ENCODE assay signal across 11 cellular contexts in the genomic region with DNA sequence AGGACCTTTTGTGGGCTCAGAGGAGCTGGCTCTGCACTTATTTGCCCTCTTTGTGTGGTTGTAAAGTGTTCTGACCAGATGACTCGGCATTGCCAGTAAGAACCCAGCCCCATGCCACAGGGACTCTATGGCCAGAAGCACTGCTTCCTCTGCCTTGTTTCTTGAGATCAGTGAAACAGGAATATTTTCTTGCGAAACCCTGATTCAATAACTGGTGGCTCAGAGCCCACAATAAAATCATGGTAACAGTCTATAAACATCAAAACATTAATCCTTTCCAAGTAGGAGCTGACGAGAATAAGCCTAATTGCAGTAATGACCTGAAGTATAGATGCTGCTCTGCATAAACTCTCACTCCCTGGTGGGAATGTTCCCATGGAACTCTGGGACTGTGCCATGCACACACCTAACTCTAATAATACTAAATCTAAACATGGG.
A peak's percentile ranks its signal among the peaks of the same experiment; 100 is the strongest.
DNase-seq lines count a peak whose midpoint lies in the region; ATAC-seq and TF ChIP-seq lines count a peak whose summit lies in the region.
"Had no signal": no experiment of that assay in that cellular context is flagged by ENCODE, and none has a peak within 500 bp of the region (broad histone marks: within the 10 kb centered on the region; RNA-seq: fewer than 3 reads in every experiment).

No MANE protein-coding gene starts in this region.

- H3K9me3 Mint-ChIP-seq in brain (peaks cover 0 to 4% (median 0%) of the 10 kb centered on the region in 5 experiments), type B pancreatic cell (peaks cover 6% of the 10 kb centered on the region)

- no peak for TF ChIP-seq CTCF in brain (conservative IDR thresholded peaks at IDR 0.05)
- no peak for TF ChIP-seq CTCF in type B pancreatic cell (conservative IDR thresholded peaks at IDR 0.05)

- no peaks in the 10 kb centered on the region for H3K9me3 ChIP-seq in right cardiac atrium (ENCODE audit: control insufficient read depth, low read length)
- H3K9me3 ChIP-seq: adrenal gland, ovary had no signal

- no peaks in the 10 kb centered on the region for H3K36me3 Mint-ChIP-seq in brain
- no peaks in the 10 kb centered on the region for H3K36me3 Mint-ChIP-seq in type B pancreatic cell

- H3K27ac Mint-ChIP-seq in brain, result peak overlapping the region; percentile 25 to 86 (median 51)
- H3K27ac Mint-ChIP-seq in type B pancreatic cell, result peak overlapping the region; percentile 19

- H3K4me3 ChIP-seq in right cardiac atrium (ENCODE audit: low read length), result no peak overlapping the region
- H3K4me3 ChIP-seq: adrenal gland, ovary had no signal

- H3K27me3 Mint-ChIP-seq in brain (no peaks in the 10 kb centered on the region), type B pancreatic cell (no peaks in the 10 kb centered on the region)

- H3K4me1 Mint-ChIP-seq in brain, result peaks cover 50% of the 10 kb centered on the region
- H3K4me1 Mint-ChIP-seq in type B pancreatic cell (ENCODE audit: unreplicated experiment), result peaks cover 37% of the 10 kb centered on the region

- H3K27me3 ChIP-seq in right cardiac atrium (ENCODE audit: control insufficient read depth, insufficient read depth), result no peaks in the 10 kb centered on the region
- H3K27me3 ChIP-seq: adrenal gland, ovary had no signal

- H3K4me1 ChIP-seq in right cardiac atrium (ENCODE audit: control insufficient read depth, insufficient read depth, low read length), result peaks cover 1% of the 10 kb centered on the region
- H3K4me1 ChIP-seq: adrenal gland had no signal

- peak; percentile 89 to 91 for ATAC-seq in right cardiac atrium
- ATAC-seq in GM18870 (IDR thresholded peaks at IDR 0.05; ENCODE audit: unreplicated experiment), result no peak

- DNase-seq in NCI-H748 (lab: John Stamatoyannopoulos, UW; ENCODE audit: unreplicated experiment), result peak; percentile 46
- DNase-seq in NCI-H748 treated with DMSO at 0.1 percent for 48 hours (lab: John Stamatoyannopoulos, UW), result no peak
- DNase-seq in right cardiac atrium, result peak; percentile 48 to 77 (median 52)
- DNase-seq in type B pancreatic cell (ENCODE audit: extremely low spot score, unreplicated experiment), result no peak
- no peak for DNase-seq in activated CD4-positive, alpha-beta T cell treated with anti-CD3 and anti-CD28 coated beads for 1 hour
- no peak for DNase-seq in SHP77 (lab: John Stamatoyannopoulos, UW)

- WGBS in right cardiac atrium, result 41% methylated on average over 3 of the region's 3 CpGs

- peak overlapping the region; percentile 51 for H3K27ac ChIP-seq in right cardiac atrium (ENCODE audit: low read length)
- H3K27ac ChIP-seq: adrenal gland, HL-60, ovary had no signal

- peak overlapping the region in 1 of 5 experiments; percentile 38 for H3K4me3 Mint-ChIP-seq in brain
- no peak overlapping the region for H3K4me3 Mint-ChIP-seq in type B pancreatic cell

- intact Hi-C loops in right cardiac atrium (cut with DNase I), result no loop called here

Comparison
In these comparisons a context has a peak if more than half of its experiments do, and no peak if none do; other contexts are left out.
1. DNase-seq: peak in NCI-H748 (single experiment) and right cardiac atrium (3 of 3); none in NCI-H748 treated with DMSO at 0.1 percent for 48 hours (single experiment), type B pancreatic cell (single experiment), activated CD4-positive, alpha-beta T cell treated with anti-CD3 and anti-CD28 coated beads for 1 hour (single experiment) and SHP77 (0 of 2).